Comparison of ENCODE assay signal across 1 cellular context in genomic region chr9:734831-735511, GRCh38.
TF ChIP-seq lines count a peak whose summit lies in the region.

No MANE protein-coding gene starts in this region.

TF ChIP-seq in HepG2, 621 proteins besides CTCF, POLR2A, EP300 and RAD21 (continued from another document and continues in another):
- TF ChIP-seq, protein P1, sequence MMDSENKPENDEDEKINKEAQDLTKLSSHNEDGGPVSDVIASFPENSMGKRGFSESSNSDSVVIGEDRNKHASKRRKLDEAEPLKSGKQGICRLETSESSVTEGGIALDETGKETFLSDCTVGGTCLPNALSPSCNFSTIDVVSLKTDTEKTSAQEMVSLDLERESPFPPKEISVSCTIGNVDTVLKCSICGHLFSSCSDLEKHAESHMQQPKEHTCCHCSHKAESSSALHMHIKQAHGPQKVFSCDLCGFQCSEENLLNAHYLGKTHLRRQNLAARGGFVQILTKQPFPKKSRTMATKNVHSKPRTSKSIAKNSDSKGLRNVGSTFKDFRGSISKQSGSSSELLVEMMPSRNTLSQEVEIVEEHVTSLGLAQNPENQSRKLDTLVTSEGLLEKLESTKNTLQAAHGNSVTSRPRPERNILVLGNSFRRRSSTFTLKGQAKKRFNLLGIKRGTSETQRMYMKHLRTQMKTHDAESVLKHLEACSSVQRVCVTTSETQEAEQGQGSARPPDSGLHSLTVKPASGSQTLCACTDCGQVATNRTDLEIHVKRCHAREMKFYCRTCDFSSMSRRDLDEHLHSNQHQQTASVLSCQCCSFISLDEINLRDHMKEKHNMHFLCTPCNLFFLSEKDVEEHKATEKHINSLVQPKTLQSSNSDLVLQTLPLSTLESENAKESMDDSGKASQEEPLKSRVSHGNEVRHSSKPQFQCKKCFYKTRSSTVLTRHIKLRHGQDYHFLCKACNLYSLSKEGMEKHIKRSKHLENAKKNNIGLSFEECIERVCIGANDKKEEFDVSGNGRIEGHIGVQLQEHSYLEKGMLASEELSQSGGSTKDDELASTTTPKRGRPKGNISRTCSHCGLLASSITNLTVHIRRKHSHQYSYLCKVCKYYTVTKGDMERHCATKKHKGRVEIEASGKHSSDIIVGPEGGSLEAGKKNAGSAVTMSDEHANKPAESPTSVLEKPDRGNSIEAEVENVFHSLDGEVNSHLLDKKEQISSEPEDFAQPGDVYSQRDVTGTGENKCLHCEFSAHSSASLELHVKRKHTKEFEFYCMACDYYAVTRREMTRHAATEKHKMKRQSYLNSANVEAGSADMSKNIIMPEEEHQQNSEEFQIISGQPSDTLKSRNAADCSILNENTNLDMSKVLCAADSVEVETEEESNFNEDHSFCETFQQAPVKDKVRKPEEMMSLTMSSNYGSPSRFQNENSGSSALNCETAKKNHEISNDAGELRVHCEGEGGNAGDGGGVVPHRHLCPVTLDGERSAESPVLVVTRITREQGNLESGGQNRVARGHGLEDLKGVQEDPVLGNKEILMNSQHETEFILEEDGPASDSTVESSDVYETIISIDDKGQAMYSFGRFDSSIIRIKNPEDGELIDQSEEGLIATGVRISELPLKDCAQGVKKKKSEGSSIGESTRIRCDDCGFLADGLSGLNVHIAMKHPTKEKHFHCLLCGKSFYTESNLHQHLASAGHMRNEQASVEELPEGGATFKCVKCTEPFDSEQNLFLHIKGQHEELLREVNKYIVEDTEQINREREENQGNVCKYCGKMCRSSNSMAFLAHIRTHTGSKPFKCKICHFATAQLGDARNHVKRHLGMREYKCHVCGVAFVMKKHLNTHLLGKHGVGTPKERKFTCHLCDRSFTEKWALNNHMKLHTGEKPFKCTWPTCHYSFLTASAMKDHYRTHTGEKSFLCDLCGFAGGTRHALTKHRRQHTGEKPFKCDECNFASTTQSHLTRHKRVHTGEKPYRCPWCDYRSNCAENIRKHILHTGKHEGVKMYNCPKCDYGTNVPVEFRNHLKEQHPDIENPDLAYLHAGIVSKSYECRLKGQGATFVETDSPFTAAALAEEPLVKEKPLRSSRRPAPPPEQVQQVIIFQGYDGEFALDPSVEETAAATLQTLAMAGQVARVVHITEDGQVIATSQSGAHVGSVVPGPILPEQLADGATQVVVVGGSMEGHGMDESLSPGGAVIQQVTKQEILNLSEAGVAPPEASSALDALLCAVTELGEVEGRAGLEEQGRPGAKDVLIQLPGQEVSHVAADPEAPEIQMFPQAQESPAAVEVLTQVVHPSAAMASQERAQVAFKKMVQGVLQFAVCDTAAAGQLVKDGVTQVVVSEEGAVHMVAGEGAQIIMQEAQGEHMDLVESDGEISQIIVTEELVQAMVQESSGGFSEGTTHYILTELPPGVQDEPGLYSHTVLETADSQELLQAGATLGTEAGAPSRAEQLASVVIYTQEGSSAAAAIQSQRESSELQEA (CRISPR knock-in tag; IDR thresholded peaks at IDR 0.05; ENCODE audit: not compliant biosample characterization) = no peak
- TF ChIP-seq ZFP36L2 (CRISPR knock-in tag; IDR thresholded peaks at IDR 0.05) (no peak), PCBP2 (optimal IDR thresholded peaks at IDR 0.05; ENCODE audit: low read depth, low read length, poor library complexity, severe bottlenecking) (no peak), MED13 (CRISPR knock-in tag; IDR thresholded peaks at IDR 0.05) (no peak), KLF9 (CRISPR knock-in tag; IDR thresholded peaks at IDR 0.05; ENCODE audit: low read depth) (no peak), ZNF431 (CRISPR knock-in tag; IDR thresholded peaks at IDR 0.05; ENCODE audit: borderline replicate concordance, low read depth) (no peak), AKAP8 (CRISPR knock-in tag; IDR thresholded peaks at IDR 0.05) (0 out of 2 replicates have a peak, but pooled peaks have one; percentile 12), MIER3 (CRISPR knock-in tag; IDR thresholded peaks at IDR 0.05; ENCODE audit: borderline replicate concordance) (peak; percentile 28; the same call in 1 of the 2 replicates), ZNF143 (CRISPR knock-in tag; IDR thresholded peaks at IDR 0.05) (no peak), ATRX (CRISPR knock-in tag; IDR thresholded peaks at IDR 0.05; ENCODE audit: borderline replicate concordance) (no peak), TBX3 (IDR thresholded peaks at IDR 0.05; ENCODE audit: borderline replicate concordance) (no peak), CBX2 (IDR thresholded peaks at IDR 0.05; ENCODE audit: low read depth, low read length) (no peak), CBX2 (CRISPR knock-in tag; IDR thresholded peaks at IDR 0.05; ENCODE audit: low read depth) (no peak), MAFG (CRISPR knock-in tag; IDR thresholded peaks at IDR 0.05) (no peak), MZF1 (CRISPR knock-in tag; IDR thresholded peaks at IDR 0.05; ENCODE audit: borderline replicate concordance) (no peak), PLSCR1 (CRISPR knock-in tag; IDR thresholded peaks at IDR 0.05; ENCODE audit: borderline replicate concordance) (no peak), KLF6 (CRISPR knock-in tag; IDR thresholded peaks at IDR 0.05) (no peak), HOXA5 (CRISPR knock-in tag; IDR thresholded peaks at IDR 0.05) (no peak), ZSCAN12 (CRISPR knock-in tag; IDR thresholded peaks at IDR 0.05) (no peak), LRRFIP1 (CRISPR knock-in tag; conservative IDR thresholded peaks at IDR 0.05) (no peak), ARNT2 (CRISPR knock-in tag; IDR thresholded peaks at IDR 0.05; ENCODE audit: low read depth) (no peak), KDM2A (CRISPR knock-in tag; IDR thresholded peaks at IDR 0.05; ENCODE audit: borderline replicate concordance, low read depth) (no peak), SALL2 (CRISPR knock-in tag; IDR thresholded peaks at IDR 0.05) (no peak), ZNF510 (CRISPR knock-in tag; IDR thresholded peaks at IDR 0.05; ENCODE audit: low read depth) (no peak), FOXC1 (CRISPR knock-in tag; IDR thresholded peaks at IDR 0.05; ENCODE audit: borderline replicate concordance) (no peak), CHD4 (IDR thresholded peaks at IDR 0.05; ENCODE audit: borderline replicate concordance, low read length) (no peak), FOXA3 (CRISPR knock-in tag; IDR thresholded peaks at IDR 0.05) (peak; percentile 89), GLMP (CRISPR knock-in tag; IDR thresholded peaks at IDR 0.05; ENCODE audit: borderline replicate concordance) (no peak), PHF20 (CRISPR knock-in tag; IDR thresholded peaks at IDR 0.05) (no peak), KDM1A (CRISPR knock-in tag; IDR thresholded peaks at IDR 0.05) (no peak), SCMH1 (CRISPR knock-in tag; IDR thresholded peaks at IDR 0.05; ENCODE audit: borderline replicate concordance) (no peak), ARHGAP35 (CRISPR knock-in tag; IDR thresholded peaks at IDR 0.05; ENCODE audit: borderline replicate concordance) (no peak), MAFF (IDR thresholded peaks at IDR 0.05; ENCODE audit: low read depth, low read length) (no peak), ZNF644 (CRISPR knock-in tag; IDR thresholded peaks at IDR 0.05; ENCODE audit: low read depth) (no peak), HDAC6 (IDR thresholded peaks at IDR 0.05; ENCODE audit: low read depth, low read length) (no peak), POLR2AphosphoS5 (IDR thresholded peaks at IDR 0.05; ENCODE audit: low read depth, low read length) (no peak)
- TF ChIP-seq, protein P2, sequence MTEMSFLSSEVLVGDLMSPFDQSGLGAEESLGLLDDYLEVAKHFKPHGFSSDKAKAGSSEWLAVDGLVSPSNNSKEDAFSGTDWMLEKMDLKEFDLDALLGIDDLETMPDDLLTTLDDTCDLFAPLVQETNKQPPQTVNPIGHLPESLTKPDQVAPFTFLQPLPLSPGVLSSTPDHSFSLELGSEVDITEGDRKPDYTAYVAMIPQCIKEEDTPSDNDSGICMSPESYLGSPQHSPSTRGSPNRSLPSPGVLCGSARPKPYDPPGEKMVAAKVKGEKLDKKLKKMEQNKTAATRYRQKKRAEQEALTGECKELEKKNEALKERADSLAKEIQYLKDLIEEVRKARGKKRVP (CRISPR knock-in tag; IDR thresholded peaks at IDR 0.05) = no peak
- TF ChIP-seq, protein P3, sequence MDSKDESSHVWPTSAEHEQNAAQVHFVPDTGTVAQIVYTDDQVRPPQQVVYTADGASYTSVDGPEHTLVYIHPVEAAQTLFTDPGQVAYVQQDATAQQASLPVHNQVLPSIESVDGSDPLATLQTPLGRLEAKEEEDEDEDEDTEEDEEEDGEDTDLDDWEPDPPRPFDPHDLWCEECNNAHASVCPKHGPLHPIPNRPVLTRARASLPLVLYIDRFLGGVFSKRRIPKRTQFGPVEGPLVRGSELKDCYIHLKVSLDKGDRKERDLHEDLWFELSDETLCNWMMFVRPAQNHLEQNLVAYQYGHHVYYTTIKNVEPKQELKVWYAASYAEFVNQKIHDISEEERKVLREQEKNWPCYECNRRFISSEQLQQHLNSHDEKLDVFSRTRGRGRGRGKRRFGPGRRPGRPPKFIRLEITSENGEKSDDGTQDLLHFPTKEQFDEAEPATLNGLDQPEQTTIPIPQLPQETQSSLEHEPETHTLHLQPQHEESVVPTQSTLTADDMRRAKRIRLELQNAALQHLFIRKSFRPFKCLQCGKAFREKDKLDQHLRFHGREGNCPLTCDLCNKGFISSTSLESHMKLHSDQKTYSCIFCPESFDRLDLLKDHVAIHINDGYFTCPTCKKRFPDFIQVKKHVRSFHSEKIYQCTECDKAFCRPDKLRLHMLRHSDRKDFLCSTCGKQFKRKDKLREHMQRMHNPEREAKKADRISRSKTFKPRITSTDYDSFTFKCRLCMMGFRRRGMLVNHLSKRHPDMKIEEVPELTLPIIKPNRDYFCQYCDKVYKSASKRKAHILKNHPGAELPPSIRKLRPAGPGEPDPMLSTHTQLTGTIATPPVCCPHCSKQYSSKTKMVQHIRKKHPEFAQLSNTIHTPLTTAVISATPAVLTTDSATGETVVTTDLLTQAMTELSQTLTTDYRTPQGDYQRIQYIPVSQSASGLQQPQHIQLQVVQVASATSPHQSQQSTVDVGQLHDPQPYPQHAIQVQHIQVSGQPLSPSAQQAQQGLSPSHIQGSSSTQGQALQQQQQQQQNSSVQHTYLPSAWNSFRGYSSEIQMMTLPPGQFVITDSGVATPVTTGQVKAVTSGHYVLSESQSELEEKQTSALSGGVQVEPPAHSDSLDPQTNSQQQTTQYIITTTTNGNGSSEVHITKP (CRISPR knock-in tag; IDR thresholded peaks at IDR 0.05; ENCODE audit: low read depth) = no peak
- TF ChIP-seq, protein P4, sequence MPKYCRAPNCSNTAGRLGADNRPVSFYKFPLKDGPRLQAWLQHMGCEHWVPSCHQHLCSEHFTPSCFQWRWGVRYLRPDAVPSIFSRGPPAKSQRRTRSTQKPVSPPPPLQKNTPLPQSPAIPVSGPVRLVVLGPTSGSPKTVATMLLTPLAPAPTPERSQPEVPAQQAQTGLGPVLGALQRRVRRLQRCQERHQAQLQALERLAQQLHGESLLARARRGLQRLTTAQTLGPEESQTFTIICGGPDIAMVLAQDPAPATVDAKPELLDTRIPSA (CRISPR knock-in tag; IDR thresholded peaks at IDR 0.05; ENCODE audit: borderline replicate concordance) = no peak
- TF ChIP-seq, protein P5, sequence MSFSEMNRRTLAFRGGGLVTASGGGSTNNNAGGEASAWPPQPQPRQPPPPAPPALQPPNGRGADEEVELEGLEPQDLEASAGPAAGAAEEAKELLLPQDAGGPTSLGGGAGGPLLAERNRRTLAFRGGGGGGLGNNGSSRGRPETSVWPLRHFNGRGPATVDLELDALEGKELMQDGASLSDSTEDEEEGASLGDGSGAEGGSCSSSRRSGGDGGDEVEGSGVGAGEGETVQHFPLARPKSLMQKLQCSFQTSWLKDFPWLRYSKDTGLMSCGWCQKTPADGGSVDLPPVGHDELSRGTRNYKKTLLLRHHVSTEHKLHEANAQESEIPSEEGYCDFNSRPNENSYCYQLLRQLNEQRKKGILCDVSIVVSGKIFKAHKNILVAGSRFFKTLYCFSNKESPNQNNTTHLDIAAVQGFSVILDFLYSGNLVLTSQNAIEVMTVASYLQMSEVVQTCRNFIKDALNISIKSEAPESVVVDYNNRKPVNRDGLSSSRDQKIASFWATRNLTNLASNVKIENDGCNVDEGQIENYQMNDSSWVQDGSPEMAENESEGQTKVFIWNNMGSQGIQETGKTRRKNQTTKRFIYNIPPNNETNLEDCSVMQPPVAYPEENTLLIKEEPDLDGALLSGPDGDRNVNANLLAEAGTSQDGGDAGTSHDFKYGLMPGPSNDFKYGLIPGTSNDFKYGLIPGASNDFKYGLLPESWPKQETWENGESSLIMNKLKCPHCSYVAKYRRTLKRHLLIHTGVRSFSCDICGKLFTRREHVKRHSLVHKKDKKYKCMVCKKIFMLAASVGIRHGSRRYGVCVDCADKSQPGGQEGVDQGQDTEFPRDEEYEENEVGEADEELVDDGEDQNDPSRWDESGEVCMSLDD (CRISPR knock-in tag; IDR thresholded peaks at IDR 0.05; ENCODE audit: borderline replicate concordance) = no peak
- TF ChIP-seq, protein P6, sequence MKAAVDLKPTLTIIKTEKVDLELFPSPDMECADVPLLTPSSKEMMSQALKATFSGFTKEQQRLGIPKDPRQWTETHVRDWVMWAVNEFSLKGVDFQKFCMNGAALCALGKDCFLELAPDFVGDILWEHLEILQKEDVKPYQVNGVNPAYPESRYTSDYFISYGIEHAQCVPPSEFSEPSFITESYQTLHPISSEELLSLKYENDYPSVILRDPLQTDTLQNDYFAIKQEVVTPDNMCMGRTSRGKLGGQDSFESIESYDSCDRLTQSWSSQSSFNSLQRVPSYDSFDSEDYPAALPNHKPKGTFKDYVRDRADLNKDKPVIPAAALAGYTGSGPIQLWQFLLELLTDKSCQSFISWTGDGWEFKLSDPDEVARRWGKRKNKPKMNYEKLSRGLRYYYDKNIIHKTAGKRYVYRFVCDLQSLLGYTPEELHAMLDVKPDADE (CRISPR knock-in tag; IDR thresholded peaks at IDR 0.05) = no peak
